Comparison of ENCODE assay signal across 9 cellular contexts in genomic region chr6:26328265-26328844, GRCh38.
DNase-seq lines count a peak whose midpoint lies in the region; TF ChIP-seq lines count a peak whose summit lies in the region.
"Had no signal": no experiment of that assay in that cellular context is flagged by ENCODE, and none has a peak within 500 bp of the region (broad histone marks: within the 10 kb centered on the region; RNA-seq: fewer than 3 reads in every experiment).

No MANE protein-coding gene starts in this region.

- no peaks in the 10 kb centered on the region for H3K9me3 ChIP-seq in OCI-LY1 (ENCODE audit: low read length)

- no peaks in the 10 kb centered on the region for H3K36me3 ChIP-seq in OCI-LY1 (ENCODE audit: insufficient read depth, low read length)

- H3K27ac ChIP-seq in OCI-LY1 (ENCODE audit: low read depth, low read length, poor library complexity, severe bottlenecking) = no peak overlapping the region

- no peak for TF ChIP-seq CTCF in OCI-LY1 (IDR thresholded peaks at IDR 0.05; ENCODE audit: low read length)
- TF ChIP-seq CTCF in retinal pigment epithelial cell (conservative IDR thresholded peaks at IDR 0.05; ENCODE audit: low read depth, low read length) = no peak

- no peaks in the 10 kb centered on the region for H4K20me1 ChIP-seq in OCI-LY1 (ENCODE audit: insufficient read depth, low read length)

- H3K4me1 ChIP-seq in OCI-LY1 (ENCODE audit: insufficient read depth, low read length, severe bottlenecking) = peaks cover 60% of the 10 kb centered on the region

- no peaks in the 10 kb centered on the region for H3K79me2 ChIP-seq in OCI-LY1 (ENCODE audit: insufficient read depth, low read length)

- H2AFZ ChIP-seq in OCI-LY1 (ENCODE audit: low read length) = no peak overlapping the region

- peaks cover 6% of the 10 kb centered on the region; the same call in 1 of the 2 replicates for H3F3A ChIP-seq in OCI-LY1 (ENCODE audit: insufficient read depth, low read length)

- H3K4me3 ChIP-seq in OCI-LY1 (ENCODE audit: low read depth, low read length, poor library complexity, severe bottlenecking) (peak overlapping the region; percentile 64), retinal pigment epithelial cell (ENCODE audit: low read length) (peak overlapping the region; percentile 28)

- H3K9ac ChIP-seq in OCI-LY1 (ENCODE audit: low read length) = no peak overlapping the region

- H3K4me2 ChIP-seq in OCI-LY1 (ENCODE audit: low read length) = peak overlapping the region; percentile 83

- no peaks in the 10 kb centered on the region for H3K9me2 ChIP-seq in OCI-LY1 (ENCODE audit: low read depth, low read length)

- H3K27me3 ChIP-seq in OCI-LY1 (ENCODE audit: insufficient read depth, low read length) = no peaks in the 10 kb centered on the region

- peak; percentile 36 for DNase-seq in activated T-cell treated with anti-CD3 and anti-CD28 coated beads, Interleukin-2, amount 50 U/mL, for 1 hour
- no peak for DNase-seq in activated T-cell treated with anti-CD3 and anti-CD28 coated beads, Interleukin-2, amount 50 U/mL, for 48 hours
- DNase-seq in central memory CD4-positive, alpha-beta T cell = peak; percentile 39
- DNase-seq in retinal pigment epithelial cell (ENCODE audit: low read depth) = no peak
- DNase-seq in Ammon's horn (ENCODE audit: low spot score) = no peak
- DNase-seq in SIG-M5 (lab: John Stamatoyannopoulos, UW) = no peak
- DNase-seq in NCI-H1105 (lab: John Stamatoyannopoulos, UW) = no peak
- DNase-seq: T1000 had no signal

Comparison
In these comparisons a context has a peak if more than half of its experiments do, and no peak if none do; other contexts are left out.
1. DNase-seq: peak in activated T-cell treated with anti-CD3 and anti-CD28 coated beads, Interleukin-2, amount 50 U/mL, for 1 hour (single experiment) and central memory CD4-positive, alpha-beta T cell (single experiment); none in activated T-cell treated with anti-CD3 and anti-CD28 coated beads, Interleukin-2, amount 50 U/mL, for 48 hours (0 of 2), retinal pigment epithelial cell (single experiment), Ammon's horn (single experiment), SIG-M5 (single experiment) and NCI-H1105 (single experiment).